Comparison of ENCODE assay signal across 13 cellular contexts in the genomic region with DNA sequence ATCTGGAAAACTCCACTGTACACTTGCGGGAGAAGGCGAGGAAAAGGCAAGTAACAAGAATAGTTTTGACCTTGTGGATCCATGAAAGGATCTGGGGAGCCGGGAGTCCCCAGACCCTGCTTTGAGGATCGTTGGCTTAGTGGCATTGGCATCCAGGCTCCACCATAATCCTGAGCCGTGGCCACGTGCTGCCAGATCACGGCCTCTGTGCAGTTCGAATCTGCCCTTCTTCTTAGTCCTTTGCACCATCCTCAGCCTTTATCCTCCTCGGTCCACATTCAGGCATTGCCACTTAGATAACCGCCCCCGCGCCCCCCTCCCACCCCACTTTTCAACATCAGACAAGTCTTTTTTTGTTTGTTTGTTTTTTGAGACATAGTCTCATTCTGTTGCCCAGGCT.
DNase-seq lines count a peak whose midpoint lies in the region; ATAC-seq and TF ChIP-seq lines count a peak whose summit lies in the region.
"Had no signal": no experiment of that assay in that cellular context is flagged by ENCODE, and none has a peak within 500 bp of the region (broad histone marks: within the 10 kb centered on the region; RNA-seq: fewer than 3 reads in every experiment).

No MANE protein-coding gene starts in this region.

- TF ChIP-seq CTCF in DND-41 (IDR thresholded peaks at IDR 0.05; ENCODE audit: borderline replicate concordance, extremely low read depth, low read length, poor library complexity, severe bottlenecking) (no peak), WTC11 (IDR thresholded peaks at IDR 0.05) (no peak), nephron progenitor cell (IDR thresholded peaks at IDR 0.05) (no peak), GM10248 (IDR thresholded peaks at IDR 0.05; ENCODE audit: control extremely low read depth, extremely low read depth, low read depth, missing control alignments) (no peak)

- H3K36me3 ChIP-seq in DND-41 (ENCODE audit: insufficient read depth, low read length): peaks cover 15% of the 10 kb centered on the region

- H3K27ac ChIP-seq in DND-41 (ENCODE audit: low read length) (peak overlapping the region; percentile 38), substantia nigra (ENCODE audit: low read depth, low read length, poor library complexity, severe bottlenecking) (no peak overlapping the region)
- H3K27ac ChIP-seq: KMS-11 had no signal

- H3K27me3 ChIP-seq in DND-41 (ENCODE audit: insufficient read depth, low read length, poor library complexity): no peaks in the 10 kb centered on the region

- ATAC-seq in DND-41 (ENCODE audit: insufficient read depth, low read depth) (no peak), WTC11 (no peak)

- no peaks in the 10 kb centered on the region for H3K9me3 ChIP-seq in DND-41 (ENCODE audit: insufficient read depth, low read length, severe bottlenecking)

- no peak overlapping the region for H2AFZ ChIP-seq in DND-41 (ENCODE audit: low read depth, low read length)

- H3K9me3 Mint-ChIP-seq in WTC11: no peaks in the 10 kb centered on the region
- H3K9me3 Mint-ChIP-seq in nephron progenitor cell: no peaks in the 10 kb centered on the region
- H3K9me3 Mint-ChIP-seq: CD8-positive, alpha-beta memory T cell; HFFc6; IgD-negative memory B cell had no signal

- no peak overlapping the region for H3K4me2 ChIP-seq in DND-41 (ENCODE audit: insufficient read depth, low read length)
- H3K4me2 ChIP-seq: KMS-11 had no signal

- H4K20me1 ChIP-seq in DND-41 (ENCODE audit: insufficient read depth, low read length): no peaks in the 10 kb centered on the region

- in situ Hi-C loops in G401 (cut with HindIII; ENCODE audit: low sequenced_read_pairs): no loop called here

- peaks cover 4% of the 10 kb centered on the region; the same call in 1 of the 2 replicates for H3K36me3 Mint-ChIP-seq in WTC11
- H3K36me3 Mint-ChIP-seq in nephron progenitor cell (ENCODE audit: low read depth): peaks cover 22% of the 10 kb centered on the region

- H3K27me3 Mint-ChIP-seq in WTC11 (ENCODE audit: low read depth) (no peaks in the 10 kb centered on the region), nephron progenitor cell (ENCODE audit: low read depth, poor library complexity) (no peaks in the 10 kb centered on the region)
- H3K27me3 Mint-ChIP-seq: CD8-positive, alpha-beta memory T cell; IgD-negative memory B cell had no signal

- H3K27ac Mint-ChIP-seq in WTC11 (0 out of 2 replicates have a peak overlapping the region, but pooled peaks have one; percentile 24), nephron progenitor cell (peak overlapping the region; percentile 24)
- H3K27ac Mint-ChIP-seq: CD8-positive, alpha-beta memory T cell; HFFc6; IgD-negative memory B cell had no signal

- POLR2A ChIA-PET in WTC11 (lab: Charles Lee) (no interaction called here), GM10248 (lab: Yijun Ruan, JAX) (no interaction called here)

- DNase-seq in DND-41 (no peak), WTC11 (ENCODE audit: low spot score) (no peak), nephron progenitor cell (no peak), G401 (ENCODE audit: low spot score) (no peak), substantia nigra (lab: John Stamatoyannopoulos, UW) (no peak), GM10248 (ENCODE audit: extremely low spot score) (no peak)
- DNase-seq: CD8-positive, alpha-beta memory T cell; DMS53; GOT3; HCEC 1CT; HFFc6 had no signal

- H3K79me2 ChIP-seq in DND-41 (ENCODE audit: insufficient read depth, low read length): peaks cover 88% of the 10 kb centered on the region

- H3K9ac ChIP-seq in DND-41 (ENCODE audit: low read depth, low read length): no peak overlapping the region
- H3K9ac ChIP-seq: KMS-11 had no signal

- no peak overlapping the region for H3K4me3 Mint-ChIP-seq in WTC11
- H3K4me3 Mint-ChIP-seq in nephron progenitor cell: no peak overlapping the region
- H3K4me3 Mint-ChIP-seq: CD8-positive, alpha-beta memory T cell; HFFc6; IgD-negative memory B cell had no signal

- H3K4me1 Mint-ChIP-seq in WTC11: peaks cover 13% of the 10 kb centered on the region
- H3K4me1 Mint-ChIP-seq in nephron progenitor cell: peaks cover 27% of the 10 kb centered on the region

- H3K4me3 ChIP-seq in DND-41 (ENCODE audit: low read depth in 1 of 2, low read length in 2 of 2): no peak overlapping the region

- CTCF ChIA-PET in WTC11 (lab: Charles Lee): no interaction called here
- CTCF ChIA-PET in GM10248 (lab: Yijun Ruan, JAX): no interaction called here

- H3K4me1 ChIP-seq in DND-41 (ENCODE audit: insufficient read depth, low read length): peaks cover 23% of the 10 kb centered on the region

TF ChIP-seq in WTC11, 78 proteins besides CTCF, POLR2A, EP300 and RAD21 (continues in another document):
- TF ChIP-seq GABPB1 (CRISPR knock-in tag; IDR thresholded peaks at IDR 0.05) (no peak), EMX1 (CRISPR knock-in tag; IDR thresholded peaks at IDR 0.05) (no peak), SP1 (CRISPR knock-in tag; conservative IDR thresholded peaks at IDR 0.05) (no peak), HMGXB4 (CRISPR knock-in tag; IDR thresholded peaks at IDR 0.05) (no peak), SMAD4 (CRISPR knock-in tag; IDR thresholded peaks at IDR 0.05) (no peak), ZNF425 (CRISPR knock-in tag; conservative IDR thresholded peaks at IDR 0.05) (no peak), OVOL2 (CRISPR knock-in tag; IDR thresholded peaks at IDR 0.05; ENCODE audit: borderline replicate concordance) (no peak), RELA (CRISPR knock-in tag; IDR thresholded peaks at IDR 0.05; ENCODE audit: borderline replicate concordance) (no peak), STAT6 (CRISPR knock-in tag; conservative IDR thresholded peaks at IDR 0.05; ENCODE audit: low read depth) (no peak), ATF1 (CRISPR knock-in tag; IDR thresholded peaks at IDR 0.05) (no peak), NFYB (CRISPR knock-in tag; conservative IDR thresholded peaks at IDR 0.05; ENCODE audit: low read depth) (no peak)
- TF ChIP-seq, protein P1, sequence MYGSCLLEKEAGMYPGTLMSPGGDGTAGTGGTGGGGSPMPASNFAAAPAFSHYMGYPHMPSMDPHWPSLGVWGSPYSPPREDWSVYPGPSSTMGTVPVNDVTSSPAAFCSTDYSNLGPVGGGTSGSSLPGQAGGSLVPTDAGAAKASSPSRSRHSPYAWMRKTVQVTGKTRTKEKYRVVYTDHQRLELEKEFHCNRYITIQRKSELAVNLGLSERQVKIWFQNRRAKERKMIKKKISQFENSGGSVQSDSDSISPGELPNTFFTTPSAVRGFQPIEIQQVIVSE (CRISPR knock-in tag; IDR thresholded peaks at IDR 0.05; ENCODE audit: borderline replicate concordance): no peak
- TF ChIP-seq, protein P2, sequence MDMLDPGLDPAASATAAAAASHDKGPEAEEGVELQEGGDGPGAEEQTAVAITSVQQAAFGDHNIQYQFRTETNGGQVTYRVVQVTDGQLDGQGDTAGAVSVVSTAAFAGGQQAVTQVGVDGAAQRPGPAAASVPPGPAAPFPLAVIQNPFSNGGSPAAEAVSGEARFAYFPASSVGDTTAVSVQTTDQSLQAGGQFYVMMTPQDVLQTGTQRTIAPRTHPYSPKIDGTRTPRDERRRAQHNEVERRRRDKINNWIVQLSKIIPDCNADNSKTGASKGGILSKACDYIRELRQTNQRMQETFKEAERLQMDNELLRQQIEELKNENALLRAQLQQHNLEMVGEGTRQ (CRISPR knock-in tag; IDR thresholded peaks at IDR 0.05): no peak
